Comparison of ENCODE assay signal across 1 cellular context in the genomic region with DNA sequence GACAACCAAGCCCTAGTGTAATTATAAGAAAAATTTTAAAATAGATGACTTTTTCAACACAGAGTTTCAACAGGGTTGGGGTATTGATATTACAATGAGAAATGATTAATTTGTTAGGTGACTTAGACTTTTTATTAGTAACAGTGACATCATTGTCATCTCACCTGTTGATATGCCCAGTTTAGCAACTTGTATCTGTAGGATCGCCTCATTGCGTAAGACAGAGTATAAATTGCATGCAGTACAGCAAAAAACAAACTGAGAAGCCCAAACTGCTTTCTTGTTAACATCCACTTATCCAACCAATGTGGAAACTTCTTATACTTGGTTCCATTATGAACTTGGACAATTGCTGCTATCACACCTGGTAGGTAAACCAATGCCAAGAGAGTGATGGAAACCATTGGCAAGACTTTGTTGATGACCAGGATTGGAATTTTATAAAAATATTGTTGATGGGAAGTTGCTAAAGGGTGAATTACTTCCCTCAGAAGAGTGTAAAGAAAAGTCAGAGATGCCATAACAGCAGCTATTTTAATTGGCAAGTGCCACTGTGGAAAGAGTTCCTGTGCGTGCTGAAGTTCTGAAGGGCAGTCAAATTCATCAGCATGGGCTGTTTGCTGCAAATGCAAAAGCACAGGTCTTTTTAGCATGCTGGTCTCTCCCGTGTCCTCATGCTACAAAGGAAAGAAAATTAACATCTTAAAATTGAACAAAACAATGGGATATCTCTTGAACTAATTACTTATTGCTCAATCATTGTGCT. TPM values are rescaled to one million over a fixed set of nuclear protein-coding genes. Genes with fewer than 3 reads are reported as not detected.
"Had no signal": no experiment of that assay in that cellular context is flagged by ENCODE, and none has a peak within 500 bp of the region (broad histone marks: within the 10 kb centered on the region; RNA-seq: fewer than 3 reads in every experiment).

No MANE protein-coding gene starts in this region.

RNA-seq across cellular contexts. Expression of a gene that starts 6.6 kb away (rescaled TPM):
- total RNA-seq: MCF 10A had no signal
